Comparison of ENCODE assay signal across 15 cellular contexts in the genomic region with DNA sequence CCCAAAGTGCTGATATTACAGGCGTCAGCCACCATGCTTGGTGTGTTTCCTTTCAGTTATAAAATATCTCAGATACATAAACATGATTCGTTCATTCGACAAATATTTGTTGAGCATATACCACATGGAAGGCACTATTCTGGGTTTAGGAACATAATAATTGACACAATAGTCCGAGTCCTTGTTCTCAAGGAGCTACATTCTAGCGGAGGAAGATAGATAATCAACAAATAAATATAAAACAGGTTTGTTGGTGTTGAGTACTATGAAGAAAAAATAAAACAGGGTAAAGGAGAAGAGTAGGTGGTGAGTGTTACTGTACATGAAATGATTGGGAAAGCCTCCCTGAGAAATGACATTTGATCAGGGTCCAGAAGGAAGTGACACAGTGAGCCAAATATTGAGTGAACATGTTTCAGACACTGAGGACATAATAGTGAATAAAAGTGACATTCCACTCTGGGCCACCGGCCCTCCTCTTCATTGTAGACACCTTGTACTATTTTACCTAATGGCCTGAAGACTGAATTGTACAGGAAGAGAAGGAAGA.
"Had no signal": no experiment of that assay in that cellular context is flagged by ENCODE, and none has a peak within 500 bp of the region (broad histone marks: within the 10 kb centered on the region; RNA-seq: fewer than 3 reads in every experiment).

No MANE protein-coding gene starts in this region.

- ATAC-seq: activated naive CD4-positive, alpha-beta T cell treated with anti-CD3 and anti-CD28 coated beads, Interleukin-2, amount 50 U/mL, for 72 hours; activated T-cell treated with anti-CD3 and anti-CD28 coated beads, Interleukin-2, amount 50 U/mL, for 72 hours; mucosa of descending colon had no signal

- H3K27ac Mint-ChIP-seq: activated T-cell treated with anti-CD3 and anti-CD28 coated beads, Interleukin-2, amount 50 U/mL, for 72 hours; progenitor cell of endocrine pancreas; stimulated activated naive CD8-positive, alpha-beta T cell treated with anti-CD3 and anti-CD28 coated beads, Interleukin-15, Interleukin-2, amounts not matched to agents 100 ng/mL and 50 ng/mL, for 24 hours had no signal

- H3K27me3 Mint-ChIP-seq: naive B cell had no signal

- H3K4me3 Mint-ChIP-seq: activated T-cell treated with anti-CD3 and anti-CD28 coated beads, Interleukin-2, amount 50 U/mL, for 72 hours; naive B cell; neural crest cell; stimulated activated naive CD8-positive, alpha-beta T cell treated with anti-CD3 and anti-CD28 coated beads, Interleukin-15, Interleukin-2, amounts not matched to agents 100 ng/mL and 50 ng/mL, for 24 hours had no signal

- H3K9me3 Mint-ChIP-seq: activated naive CD4-positive, alpha-beta T cell treated with anti-CD3 and anti-CD28 coated beads, Interleukin-2, amount 50 U/mL, for 72 hours; activated T-cell treated with anti-CD3 and anti-CD28 coated beads, Interleukin-2, amount 50 U/mL, for 72 hours; naive B cell; neural crest cell; stimulated activated naive CD8-positive, alpha-beta T cell treated with anti-CD3 and anti-CD28 coated beads, Interleukin-15, Interleukin-2, amounts not matched to agents 100 ng/mL and 50 ng/mL, for 24 hours had no signal

- DNase-seq: activated gamma-delta T cell treated with Interleukin-2 at 50 U/mL for 16 hours; activated T-cell treated with anti-CD3 and anti-CD28 coated beads, Interleukin-2, amount 50 U/mL, for 72 hours; effector memory CD4-positive, alpha-beta T cell; esophagus squamous epithelium; mesenchymal stem cell; mucosa of descending colon; naive B cell; stimulated activated CD4-positive, alpha-beta T cell treated with anti-CD3 and anti-CD28 coated beads, Interleukin-12 subunit alpha, Interleukin-12 subunit beta, amount 100 ng/mL, for 4 hours; stimulated activated CD4-positive, alpha-beta T cell treated with anti-CD3 and anti-CD28 coated beads, Interleukin-1b, Interleukin-23, amount 100 ng/mL, for 48 hours; trophoblast cell had no signal

- H3K27me3 ChIP-seq: esophagus squamous epithelium had no signal

- H3K27ac ChIP-seq: esophagus squamous epithelium had no signal

- H3K9me3 ChIP-seq: esophagus squamous epithelium, mucosa of descending colon had no signal

- H3K4me3 ChIP-seq: esophagus squamous epithelium, mucosa of descending colon had no signal

- FAIRE-seq: endothelial cell of umbilical vein had no signal

- H3K36me3 Mint-ChIP-seq: naive B cell had no signal

- H3K36me3 ChIP-seq: esophagus squamous epithelium had no signal
